In the genomic region with DNA sequence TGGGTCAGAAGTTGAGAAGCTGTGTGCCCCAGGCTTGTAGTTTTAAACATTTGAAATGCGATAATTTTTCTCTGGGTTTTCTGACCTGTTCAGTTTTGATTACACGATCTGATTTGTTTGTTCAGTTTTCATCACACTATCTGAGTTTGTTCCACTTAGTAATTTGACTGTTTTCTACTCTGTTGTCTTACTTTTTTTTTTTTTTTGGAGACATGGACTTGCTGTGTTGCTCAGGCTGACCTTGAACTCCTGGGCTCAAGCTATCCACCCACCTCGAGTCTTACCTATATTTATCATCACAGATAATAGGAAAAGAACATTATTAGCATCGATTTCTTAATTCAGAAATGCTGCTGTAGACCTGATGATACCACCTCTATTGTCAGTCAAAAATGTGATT, we compare ENCODE assay signal across 17 cellular contexts.
DNase-seq lines count a peak whose midpoint lies in the region; ATAC-seq and TF ChIP-seq lines count a peak whose summit lies in the region.
"Had no signal": no experiment of that assay in that cellular context is flagged by ENCODE, and none has a peak within 500 bp of the region (broad histone marks: within the 10 kb centered on the region; RNA-seq: fewer than 3 reads in every experiment).

No MANE protein-coding gene starts in this region.

- H4K20me1 ChIP-seq in PC-9 (ENCODE audit: insufficient read depth), result 0 out of 2 replicates have a peak, but pooled peaks cover 3% of the 10 kb centered on the region

- BruUV-seq in PC-9 (replicated peaks; lab: Mats Ljungman, UMichigan), result no TSS peak

- H3K36me3 Mint-ChIP-seq in CD4-positive, alpha-beta memory T cell, result peaks cover 12 to 17% of the 10 kb centered on the region in 2 donors
- peaks cover 28% of the 10 kb centered on the region for H3K36me3 Mint-ChIP-seq in T-cell
- peaks cover 8% of the 10 kb centered on the region for H3K36me3 Mint-ChIP-seq in progenitor cell of endocrine pancreas (ENCODE audit: insufficient read depth)

- 27% methylated on average over 4 of the region's 4 CpGs for WGBS in right lobe of liver (ENCODE audit: insufficient coverage, low coverage, low lambda C conversion rate, missing lambda C conversion rate)

- no peaks in the 10 kb centered on the region for H3K79me2 ChIP-seq in PC-9 (ENCODE audit: low read depth)

- ATAC-seq in T-cell (replicated peaks in 1 of 4) (no peak), right lobe of liver (peak in 3 of 4 donors; percentile 44 to 72 (median 51))

- H3K27me3 ChIP-seq in CD4-positive, alpha-beta memory T cell (ENCODE audit: insufficient read depth, low read length), result no peaks in the 10 kb centered on the region
- no peaks in the 10 kb centered on the region for H3K27me3 ChIP-seq in right lobe of liver
- H3K27me3 ChIP-seq in PC-9 (ENCODE audit: insufficient read depth, low read depth), result no peaks in the 10 kb centered on the region

- no peaks in the 10 kb centered on the region for H3K36me3 ChIP-seq in CD4-positive, alpha-beta memory T cell (ENCODE audit: insufficient read depth, low read length)
- H3K36me3 ChIP-seq in right lobe of liver (no peaks in the 10 kb centered on the region), PC-9 (ENCODE audit: low read depth) (no peaks in the 10 kb centered on the region)

- H3K4me1 ChIP-seq in CD4-positive, alpha-beta memory T cell (ENCODE audit: insufficient read depth, low read length), result peaks cover 69% of the 10 kb centered on the region
- H3K4me1 ChIP-seq in right lobe of liver (peaks cover 0 to 49% (median 5%) of the 10 kb centered on the region in 4 donors), PC-9 (replicated peaks; ENCODE audit: insufficient read depth) (no peaks in the 10 kb centered on the region)

- peak overlapping the region in 2 of 8 donors; percentile 18 to 24 for H3K4me3 Mint-ChIP-seq in CD4-positive, alpha-beta memory T cell
- H3K4me3 Mint-ChIP-seq in T-cell, result no peak overlapping the region
- no peak overlapping the region for H3K4me3 Mint-ChIP-seq in progenitor cell of endocrine pancreas (ENCODE audit: low read depth)

- no peak overlapping the region for H3K4me2 ChIP-seq in PC-9

- no peak overlapping the region for H3K4me3 ChIP-seq in CD4-positive, alpha-beta memory T cell (ENCODE audit: low read length in 2 of 2)
- peak overlapping the region in 2 of 3 donors; percentile 1 to 17 for H3K4me3 ChIP-seq in right lobe of liver
- no peak overlapping the region for H3K4me3 ChIP-seq in PC-9

- POLR2A ChIA-PET in CD4-positive, alpha-beta memory T cell (lab: Charles Lee; ENCODE audit: partially characterized antibody), result interaction anchor here (0.7 to 1.4 kb wide), 2 partner anchors 10 to 89 kb away, joined by 3 to 6 read pairs; no protein-coding TSS in a partner anchor
- POLR2A ChIA-PET in T-cell (lab: Charles Lee), result interaction anchor here (0.6 kb wide), 2 partner anchors 56 to 90 kb away, joined by 3 to 13 read pairs; no protein-coding TSS in a partner anchor
- POLR2A ChIA-PET in PC-9 (lab: Charles Lee; ENCODE audit: unreplicated experiment), result no interaction called here

- peaks cover 0 to 9% (median 5%) of the 10 kb centered on the region in 8 donors for H3K9me3 Mint-ChIP-seq in CD4-positive, alpha-beta memory T cell
- H3K9me3 Mint-ChIP-seq in T-cell (no peaks in the 10 kb centered on the region), progenitor cell of endocrine pancreas (ENCODE audit: low read depth) (peaks cover 3% of the 10 kb centered on the region)

- no peaks in the 10 kb centered on the region for H3K27me3 Mint-ChIP-seq in CD4-positive, alpha-beta memory T cell
- H3K27me3 Mint-ChIP-seq in T-cell (no peaks in the 10 kb centered on the region), progenitor cell of endocrine pancreas (no peaks in the 10 kb centered on the region)

- TF ChIP-seq CTCF in right lobe of liver (IDR thresholded peaks at IDR 0.05) (no peak), progenitor cell of endocrine pancreas (IDR thresholded peaks at IDR 0.05; ENCODE audit: unreplicated experiment) (no peak), GM20000 (IDR thresholded peaks at IDR 0.05; ENCODE audit: extremely low read depth, missing control alignments) (no peak), PC-9 (conservative IDR thresholded peaks at IDR 0.05) (no peak)

- H3K4me1 Mint-ChIP-seq in CD4-positive, alpha-beta memory T cell, result peaks cover 57 to 84% (median 72%) of the 10 kb centered on the region in 4 donors
- H3K4me1 Mint-ChIP-seq in T-cell (peaks cover 75 to 88% (median 84%) of the 10 kb centered on the region in 3 donors), progenitor cell of endocrine pancreas (ENCODE audit: low read depth) (peaks cover 55% of the 10 kb centered on the region)

- CTCF ChIA-PET in CD4-positive, alpha-beta memory T cell (lab: Charles Lee; ENCODE audit: partially characterized antibody), result no interaction called here
- CTCF ChIA-PET in T-cell (lab: Charles Lee), result no interaction called here
- CTCF ChIA-PET in PC-9 (lab: Charles Lee), result no interaction called here

- no peak overlapping the region for H3K27ac ChIP-seq in CD4-positive, alpha-beta memory T cell (ENCODE audit: low read depth, low read length)
- H3K27ac ChIP-seq in right lobe of liver (peak overlapping the region in 2 of 3 donors; percentile 63), PC-9 (no peak overlapping the region)

- intact Hi-C loops in CD4-positive, alpha-beta memory T cell (cut with micrococcal nuclease), result no loop called here
- intact Hi-C loops in right lobe of liver (cut with DNase I), result no loop called here
- intact Hi-C loops in PC-9 (cut with micrococcal nuclease; ENCODE audit: unreplicated experiment), result no loop called here

- TF ChIP-seq POLR2A in right lobe of liver (IDR thresholded peaks at IDR 0.05), result no peak

- no peaks in the 10 kb centered on the region for H3F3A ChIP-seq in PC-9 (ENCODE audit: insufficient read depth, low read depth)

- H3K9me3 ChIP-seq in CD4-positive, alpha-beta memory T cell (ENCODE audit: control insufficient read depth in 1 of 2, low read length in 2 of 2), result no peaks in the 10 kb centered on the region
- no peaks in the 10 kb centered on the region for H3K9me3 ChIP-seq in right lobe of liver
- H3K9me3 ChIP-seq in PC-9 (ENCODE audit: insufficient read depth, low read depth), result no peaks in the 10 kb centered on the region

- peak overlapping the region in 4 of 7 donors; percentile 14 to 37 (median 23) for H3K27ac Mint-ChIP-seq in CD4-positive, alpha-beta memory T cell
- H3K27ac Mint-ChIP-seq in T-cell (peak overlapping the region; percentile 7 to 69), progenitor cell of endocrine pancreas (peak overlapping the region; percentile 50)

- no peak overlapping the region for H2AFZ ChIP-seq in PC-9

- no peaks in the 10 kb centered on the region for H3K9me2 ChIP-seq in PC-9 (ENCODE audit: insufficient read depth)

- DNase-seq in CD4-positive, alpha-beta memory T cell, result no peak
- no peak for DNase-seq in T-cell
- no peak for DNase-seq in right lobe of liver
- DNase-seq in progenitor cell of endocrine pancreas (ENCODE audit: low spot score, unreplicated experiment), result no peak
- no peak for DNase-seq in SKM-1 treated with dmso at 0.1 percent for 144 hours (lab: John Stamatoyannopoulos, UW; ENCODE audit: unreplicated experiment)
- DNase-seq in GM20000 (ENCODE audit: low spot score), result no peak
- DNase-seq in cerebellar cortex (ENCODE audit: low spot score), result no peak
- no peak for DNase-seq in PC-9
- DNase-seq: ACHN, AML-193, DMS53, EL, KG1, NCI-H187, NCI-H2107, NCI-H2227 treated with DMSO at 0.1 percent for 48 hours, NCI-H524 had no signal

Comparison
In these comparisons a context has a peak if more than half of its experiments do, and no peak if none do; other contexts are left out.
1. H3K27ac ChIP-seq: peak in right lobe of liver (2 of 3); none in CD4-positive, alpha-beta memory T cell (single experiment) and PC-9 (single experiment).
2. H3K4me3 ChIP-seq: peak in right lobe of liver (2 of 3); none in CD4-positive, alpha-beta memory T cell (0 of 2) and PC-9 (single experiment).
3. ATAC-seq: peak in right lobe of liver (3 of 4); none in T-cell (0 of 4).
4. Peak in every context shown above with its lines, with median percentiles within 50 percentile points of each other: H3K27ac Mint-ChIP-seq.